Comparison of ENCODE assay signal across 6 cellular contexts in genomic region chr15:42491540-42492225, GRCh38. TPM values are rescaled to one million over a fixed set of nuclear protein-coding genes. Genes with fewer than 3 reads are reported as not detected.
DNase-seq lines count a peak whose midpoint lies in the region; ATAC-seq and TF ChIP-seq lines count a peak whose summit lies in the region.

No MANE protein-coding gene starts in this region.

- TF ChIP-seq POLR2A in Peyer's patch (IDR thresholded peaks at IDR 0.05) (no peak), vagina (IDR thresholded peaks at IDR 0.05) (no peak)

- H3K9me3 ChIP-seq in Peyer's patch (no peaks in the 10 kb centered on the region), right atrium auricular region (no peaks in the 10 kb centered on the region), vagina (no peaks in the 10 kb centered on the region)

- H3K4me1 ChIP-seq in Peyer's patch (peaks cover 0 to 36% (median 4%) of the 10 kb centered on the region in 4 donors), right atrium auricular region (peaks cover 0 to 50% of the 10 kb centered on the region in 2 donors), vagina (peaks cover 47% of the 10 kb centered on the region)

- H3K4me3 ChIP-seq in Peyer's patch (peak overlapping the region; percentile 76 to 91 (median 88)), right atrium auricular region (peak overlapping the region; percentile 86 to 97), vagina (peak overlapping the region; percentile 85 to 93)

- H3K36me3 ChIP-seq in Peyer's patch (no peaks in the 10 kb centered on the region), right atrium auricular region (no peaks in the 10 kb centered on the region), vagina (no peaks in the 10 kb centered on the region)

- H3K27me3 ChIP-seq in Peyer's patch (no peaks in the 10 kb centered on the region), right atrium auricular region (no peaks in the 10 kb centered on the region), vagina (no peaks in the 10 kb centered on the region)

- TF ChIP-seq CTCF in Peyer's patch (IDR thresholded peaks at IDR 0.05) = no peak
- TF ChIP-seq CTCF in right atrium auricular region (IDR thresholded peaks at IDR 0.05) = no peak
- TF ChIP-seq CTCF in vagina (IDR thresholded peaks at IDR 0.05) = no peak

- in situ Hi-C loops in ACHN (cut with HindIII; ENCODE audit: low pct_ligation_motif_present, low pct_unique_long_range_greater_than_20kb, low sequenced_read_pairs) = no loop called here

- ATAC-seq in GM18870 (IDR thresholded peaks at IDR 0.05; ENCODE audit: unreplicated experiment) = no peak

- intact Hi-C loops in vagina (cut with DNase I) = no loop called here

- H3K27ac ChIP-seq in Peyer's patch (peak overlapping the region; percentile 86 to 94 (median 90)), right atrium auricular region (peak overlapping the region; percentile 90 to 95), vagina (peak overlapping the region; percentile 97)

- DNase-seq in ACHN (peak; percentile 75), Peyer's patch (no peak), right atrium auricular region (ENCODE audit: low spot score) (no peak), vagina (ENCODE audit: extremely low spot score in 2 of 2) (no peak)
- no peak for DNase-seq in activated CD4-positive, alpha-beta T cell treated with anti-CD3 and anti-CD28 coated beads, Interleukin-2, amount 50 U/mL, for 1 hour

RNA-seq across cellular contexts. Expression of gene ZNF106, which starts 0.7 kb away (rescaled TPM):
- total RNA-seq in Peyer's patch = 10 to 100 TPM; 31.7 to 74.3 (median 42.1) TPM
- 100 to 1,000 TPM; 332 to 619 TPM for total RNA-seq in right atrium auricular region
- total RNA-seq in vagina = 38.1 TPM

RNA-seq across cellular contexts. Expression of gene SNAP23, which starts 3.8 kb away (rescaled TPM):
- total RNA-seq in Peyer's patch (10 to 100 TPM; 64.4 to 80.9 (median 66.8) TPM), right atrium auricular region (10 to 100 TPM; 37.3 to 38.1 TPM), vagina (60.9 TPM)

RNA-seq across cellular contexts. Expression of gene LRRC57, which starts 56.9 kb away (rescaled TPM):
- total RNA-seq in Peyer's patch (10 to 100 TPM; 22.4 to 38.1 (median 33.1) TPM), right atrium auricular region (10 to 100 TPM in 1 of 2 donors, 1 to 10 TPM in 1; 6.7 to 12.4 TPM), vagina (25.3 TPM)

RNA-seq across cellular contexts. Expression of gene HAUS2, which starts 57.0 kb away (rescaled TPM):
- total RNA-seq in Peyer's patch (10 to 100 TPM; 12.9 to 21.9 (median 15.1) TPM), right atrium auricular region (10 to 100 TPM; 21.5 to 23.0 TPM), vagina (25.8 TPM)
